ENCODE assay signal across 19 cellular contexts in the genomic region with DNA sequence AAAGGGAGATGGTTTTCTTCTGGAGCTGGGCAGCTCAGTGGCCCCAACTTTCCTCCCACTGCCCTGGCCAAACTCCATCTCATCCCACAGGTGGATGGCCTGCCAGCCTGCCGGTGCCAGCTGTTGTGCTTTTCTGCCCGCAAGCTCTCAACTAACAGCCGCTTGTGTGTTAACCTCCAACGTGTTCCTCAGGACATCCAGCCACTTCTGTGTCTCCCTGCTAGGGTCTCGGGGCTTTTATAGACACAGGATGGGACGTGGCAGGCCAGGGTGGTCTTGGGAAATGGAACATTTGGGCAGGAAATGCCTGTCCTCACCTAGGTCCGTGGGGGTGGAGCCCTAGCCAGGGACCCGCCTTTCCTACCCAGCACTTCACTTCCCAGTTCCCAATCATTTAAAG.
"Had no signal": no experiment of that assay in that cellular context is flagged by ENCODE, and none has a peak within 500 bp of the region (broad histone marks: within the 10 kb centered on the region; RNA-seq: fewer than 3 reads in every experiment).

No MANE protein-coding gene starts in this region.

- H3K4me2 ChIP-seq: hepatocyte, smooth muscle cell had no signal

- H3K79me2 ChIP-seq: hepatocyte had no signal

- H3K27me3 ChIP-seq: hepatocyte, ovary, right atrium auricular region, right lobe of liver, tibial nerve, uterus had no signal

- H3K27ac ChIP-seq: hepatocyte, left ventricle myocardium inferior, ovary, right atrium auricular region, right lobe of liver, tibial nerve, uterus had no signal

- H3K4me3 ChIP-seq: hepatocyte, left ventricle myocardium inferior, lung, ovary, right atrium auricular region, right lobe of liver, smooth muscle cell, tibial nerve, uterus had no signal

- H3K9me3 ChIP-seq: left ventricle myocardium inferior, ovary, right atrium auricular region, right lobe of liver, tibial nerve, uterus had no signal

- H2AFZ ChIP-seq: hepatocyte had no signal

- H3K4me1 ChIP-seq: left ventricle myocardium inferior, right atrium auricular region, right lobe of liver, tibial nerve, uterus had no signal

- H3K36me3 ChIP-seq: left ventricle myocardium inferior, ovary, right atrium auricular region, right lobe of liver, tibial nerve, uterus had no signal

- DNase-seq: islet precursor cell; left ventricle myocardium inferior; naive B cell; natural killer cell; ovary; right lobe of liver; stimulated activated CD4-positive, alpha-beta T cell treated with anti-CD3 and anti-CD28 coated beads, Interleukin-1b, Interleukin-23, amount 100 ng/mL, for 48 hours; stimulated activated CD4-positive, alpha-beta T cell treated with anti-CD3 and anti-CD28 coated beads, Interleukin-2, amount 100 ng/mL, for 48 hours; stimulated activated CD4-positive, alpha-beta T cell treated with anti-CD3 and anti-CD28 coated beads, Interleukin-4, amount 100 ng/mL, for 4 hours; stimulated activated CD8-positive, alpha-beta memory T cell treated with anti-CD3 and anti-CD28 coated beads, Interleukin-4, amount 100 ng/mL, for 48 hours; stimulated activated naive CD4-positive, alpha-beta T cell treated with Interleukin-2 at 50 U/mL for 16 hours; stimulated activated naive CD8-positive, alpha-beta T cell treated with anti-CD3 and anti-CD28 coated beads, Interleukin-15, amount 100 ng/mL, for 72 hours; substantia nigra; uterus had no signal
